In the genomic region with DNA sequence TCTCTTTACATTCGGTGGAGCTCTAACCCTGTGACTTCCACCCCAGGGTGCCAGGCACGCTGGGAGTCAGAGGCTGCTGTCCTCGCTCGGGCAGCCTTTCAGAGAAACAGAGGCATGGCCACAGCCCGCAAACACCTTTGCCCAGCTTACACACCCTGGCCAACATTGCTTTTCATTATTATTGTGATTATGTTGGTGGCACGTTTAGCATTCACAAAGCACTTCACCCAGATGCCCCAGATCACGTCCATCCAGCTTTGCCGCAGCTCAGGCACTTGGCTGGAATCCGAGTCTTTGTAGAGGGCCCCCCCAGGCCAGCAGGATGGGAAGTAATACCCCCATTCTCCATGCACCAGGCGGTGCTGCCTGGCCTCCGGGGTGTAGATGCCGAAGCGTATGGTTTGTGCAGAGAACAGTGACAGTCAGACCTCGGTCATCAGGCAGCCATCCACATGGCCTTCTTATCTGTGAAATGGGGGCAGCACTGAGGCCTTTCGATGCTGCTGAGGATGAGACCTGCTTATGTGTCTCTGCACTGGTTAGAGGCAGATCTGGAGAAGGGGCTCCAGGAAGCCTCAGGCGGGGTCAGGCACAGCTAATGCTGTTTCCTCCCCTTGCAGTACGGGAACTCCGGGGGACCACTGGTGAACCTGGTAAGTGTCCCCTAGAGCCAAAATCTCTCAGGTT, we compare ENCODE assay signal across 19 cellular contexts. TPM values are rescaled to one million over a fixed set of nuclear protein-coding genes. Genes with fewer than 3 reads are reported as not detected.
A peak's percentile ranks its signal among the peaks of the same experiment; 100 is the strongest.
DNase-seq lines count a peak whose midpoint lies in the region; ATAC-seq and TF ChIP-seq lines count a peak whose summit lies in the region.
"Had no signal": no experiment of that assay in that cellular context is flagged by ENCODE, and none has a peak within 500 bp of the region (broad histone marks: within the 10 kb centered on the region; RNA-seq: fewer than 3 reads in every experiment).

No MANE protein-coding gene starts in this region.

- no peaks in the 10 kb centered on the region for H3K27me3 ChIP-seq in heart left ventricle
- H3K27me3 ChIP-seq in left lung = no peaks in the 10 kb centered on the region
- H3K27me3 ChIP-seq in Caco-2 (replicated peaks; ENCODE audit: control insufficient read depth, insufficient read depth, low read length) = no peaks in the 10 kb centered on the region; the same call in 1 of the 2 replicates

- ATAC-seq in heart left ventricle (no peak), left cardiac atrium (no peak), left lung (no peak), GM18909 (IDR thresholded peaks at IDR 0.05; ENCODE audit: poor library complexity, unreplicated experiment) (no peak), GM19397 (IDR thresholded peaks at IDR 0.05; ENCODE audit: unreplicated experiment) (no peak)
- ATAC-seq: PC-3 had no signal

- H3K4me3 Mint-ChIP-seq in Caco-2 (ENCODE audit: unreplicated experiment) = no peak overlapping the region

- H3K27ac Mint-ChIP-seq in Caco-2 (ENCODE audit: unreplicated experiment) = no peak overlapping the region

- DNase-seq in heart left ventricle (peak in 3 of 5 donors; percentile 2 to 15 (median 5)), left cardiac atrium (no peak), left lung (peak; percentile 11 to 37), posterior vena cava (ENCODE audit: low spot score) (peak; percentile 68), Caco-2 (no peak), AG08396 (ENCODE audit: low spot score) (no peak)
- DNase-seq: EL, GF-D8, KG1, NCI-H1105, NCI-H2081, NCI-H2171, NCI-H524 treated with DMSO at 0.1 percent for 48 hours, PC-3, SIG-M5, SK-N-SH had no signal

- POLR2A ChIA-PET in Caco-2 (lab: Charles Lee) = no interaction called here

- H3K36me3 Mint-ChIP-seq in Caco-2 (ENCODE audit: insufficient read depth, unreplicated experiment) = no peaks in the 10 kb centered on the region

- H3K36me3 ChIP-seq in heart left ventricle (peaks cover 0 to 73% (median 12%) of the 10 kb centered on the region in 9 donors), left lung (peaks cover 0 to 34% of the 10 kb centered on the region in 2 donors), Caco-2 (ENCODE audit: control insufficient read depth, insufficient read depth, low read length) (no peaks in the 10 kb centered on the region)

- no peaks in the 10 kb centered on the region for H3K27me3 Mint-ChIP-seq in Caco-2 (ENCODE audit: insufficient read depth, unreplicated experiment)

- no peak for TF ChIP-seq POLR2A in heart left ventricle (IDR thresholded peaks at IDR 0.05)

- no peaks in the 10 kb centered on the region for H3K9me3 ChIP-seq in heart left ventricle
- H3K9me3 ChIP-seq in left lung = no peaks in the 10 kb centered on the region
- no peaks in the 10 kb centered on the region for H3K9me3 ChIP-seq in Caco-2
- H3K9me3 ChIP-seq: SK-N-SH had no signal

- H3K4me1 ChIP-seq in heart left ventricle (peaks cover 0 to 3% (median 0%) of the 10 kb centered on the region in 12 donors), left lung (peaks cover 0 to 4% of the 10 kb centered on the region in 2 donors), Caco-2 (no peaks in the 10 kb centered on the region)

- no peaks in the 10 kb centered on the region for H3K4me1 Mint-ChIP-seq in Caco-2 (ENCODE audit: low read depth, unreplicated experiment)

- peaks cover 13% of the 10 kb centered on the region for H3K9me3 Mint-ChIP-seq in Caco-2 (ENCODE audit: unreplicated experiment)

- H3K27ac ChIP-seq in heart left ventricle = no peak overlapping the region
- no peak overlapping the region for H3K27ac ChIP-seq in left lung

- BruUV-seq in Caco-2 (replicated peaks; lab: Mats Ljungman, UMichigan) = no TSS peak

- WGBS in heart left ventricle, 4 donors = 90 to 93% (median 92%) methylated on average over 15 to 18 of the region's 18 CpGs

- H3K4me3 ChIP-seq in heart left ventricle (no peak overlapping the region), left lung (no peak overlapping the region), Caco-2 (ENCODE audit: low read depth, low read length) (no peak overlapping the region)

- intact Hi-C loops in heart left ventricle (cut with DNase I) (no loop called here), left cardiac atrium (cut with DNase I) (no loop called here), left lung (cut with DNase I) (no loop called here), posterior vena cava (cut with DNase I) (no loop called here), Caco-2 (cut with micrococcal nuclease; ENCODE audit: unreplicated experiment) (no loop called here)

- CTCF ChIA-PET in Caco-2 (lab: Charles Lee) = no interaction called here

- TF ChIP-seq CTCF in heart left ventricle (IDR thresholded peaks at IDR 0.05) (no peak), left lung (IDR thresholded peaks at IDR 0.05) (no peak), Caco-2 (IDR thresholded peaks at IDR 0.05; ENCODE audit: insufficient read depth in 1 of 2, low read depth in 1 of 2, low read length in 1 of 2, severe bottlenecking in 1 of 2, unreplicated experiment in 1 of 2) (no peak)

RNA-seq across cellular contexts. Expression of gene HTRA3, which starts 22.3 kb away (rescaled TPM):
- total RNA-seq in heart left ventricle (10 to 100 TPM; 26.8 to 84.6 (median 55.0) TPM), left cardiac atrium (10 to 100 TPM; 48.5 to 78.2 TPM), left lung (10 to 100 TPM; 16.7 to 18.3 TPM), posterior vena cava (100 to 1,000 TPM in 1 of 2 donors, 10 to 100 TPM in 1; 14.9 to 104 TPM), Caco-2 (2022) (0.63 and 0.66 TPM in 2 replicates)
- polyA plus RNA-seq in heart left ventricle = 10 to 100 TPM; 28.9 to 50.1 TPM
- total RNA-seq: A172 had no signal

Comparison
In these comparisons a context has a peak if more than half of its experiments do, and no peak if none do; other contexts are left out.
1. DNase-seq: peak in heart left ventricle (3 of 5), left lung (2 of 2) and posterior vena cava (single experiment); none in left cardiac atrium (single experiment), Caco-2 (0 of 2) and AG08396 (single experiment).